In genomic region chr1:81217058-81217457, GRCh38 we compare ENCODE assay signal across 31 cellular contexts.
"Had no signal": no experiment of that assay in that cellular context is flagged by ENCODE, and none has a peak within 500 bp of the region (broad histone marks: within the 10 kb centered on the region; RNA-seq: fewer than 3 reads in every experiment).

No MANE protein-coding gene starts in this region.

- H3K4me1 ChIP-seq: neural progenitor cell, parathyroid adenoma, psoas muscle, right lobe of liver, sigmoid colon, spleen, suprapubic skin, testis, tibial artery, transverse colon, upper lobe of right lung, uterus had no signal

- H3K4me2 ChIP-seq: neural progenitor cell, smooth muscle cell had no signal

- H3K4me3 ChIP-seq: neural progenitor cell, ovary, psoas muscle, right lobe of liver, sigmoid colon, smooth muscle cell, spleen, suprapubic skin, testis, tibial artery, transverse colon, upper lobe of right lung, uterus had no signal

- H3K27me3 ChIP-seq: neural progenitor cell, ovary, right lobe of liver, sigmoid colon, spleen, suprapubic skin, testis, tibial artery, transverse colon, upper lobe of right lung, uterus had no signal

- H3K27ac Mint-ChIP-seq: natural killer cell; nephron; neural progenitor cell; progenitor cell of endocrine pancreas; stimulated activated memory B cell treated with anti-CD40 and anti-IgM and Interleukin-4, amounts not matched to agents 10 μg/mL and 1 μg/mL and 100 μg/mL, for 72 hours; stimulated activated naive CD8-positive, alpha-beta T cell treated with anti-CD3 and anti-CD28 coated beads, Interleukin-15, amount 100 ng/mL, for 72 hours; type B pancreatic cell had no signal

- H3K36me3 Mint-ChIP-seq: natural killer cell; neural progenitor cell; stimulated activated memory B cell treated with anti-CD40 and anti-IgM and Interleukin-4, amounts not matched to agents 10 μg/mL and 1 μg/mL and 100 μg/mL, for 72 hours; type B pancreatic cell had no signal

- H2AFZ ChIP-seq: neural progenitor cell, parathyroid adenoma had no signal

- H3K4me1 Mint-ChIP-seq: natural killer cell; nephron; stimulated activated memory B cell treated with anti-CD40 and anti-IgM and Interleukin-4, amounts not matched to agents 10 μg/mL and 1 μg/mL and 100 μg/mL, for 72 hours; stimulated activated naive CD8-positive, alpha-beta T cell treated with anti-CD3 and anti-CD28 coated beads, Interleukin-15, amount 100 ng/mL, for 72 hours had no signal

- H3K27ac ChIP-seq: neural progenitor cell, ovary, parathyroid adenoma, psoas muscle, right lobe of liver, sigmoid colon, spleen, suprapubic skin, testis, tibial artery, transverse colon, upper lobe of right lung, uterus had no signal

- H3K9me3 Mint-ChIP-seq: nephron, neural progenitor cell, type B pancreatic cell had no signal

- H3K9me3 ChIP-seq: ovary, psoas muscle, right lobe of liver, sigmoid colon, suprapubic skin, testis, tibial artery, transverse colon, upper lobe of right lung, uterus had no signal

- H3K9ac ChIP-seq: neural progenitor cell, parathyroid adenoma had no signal

- H3K27me3 Mint-ChIP-seq: progenitor cell of endocrine pancreas; stimulated activated memory B cell treated with anti-CD40 and anti-IgM and Interleukin-4, amounts not matched to agents 10 μg/mL and 1 μg/mL and 100 μg/mL, for 72 hours; stimulated activated naive CD8-positive, alpha-beta T cell treated with anti-CD3 and anti-CD28 coated beads, Interleukin-15, amount 100 ng/mL, for 72 hours; type B pancreatic cell had no signal

- H3K79me2 ChIP-seq: parathyroid adenoma had no signal

- ATAC-seq: natural killer cell; psoas muscle; right cardiac atrium; right lobe of liver; stimulated activated memory B cell treated with anti-CD40 and anti-IgM and Interleukin-4, amounts not matched to agents 10 μg/mL and 1 μg/mL and 100 μg/mL, for 72 hours; stimulated activated naive CD8-positive, alpha-beta T cell treated with anti-CD3 and anti-CD28 coated beads, Interleukin-15, amount 100 ng/mL, for 72 hours; stimulated activated naive CD8-positive, alpha-beta T cell treated with anti-CD3 and anti-CD28 coated beads, Interleukin-15, Interleukin-2, amounts not matched to agents 100 U/mL and 50 U/mL, for 24 hours; upper lobe of right lung had no signal

- DNase-seq: natural killer cell; occipital lobe; ovary; posterior cingulate gyrus; psoas muscle; right cardiac atrium; right lobe of liver; sigmoid colon; spleen; stimulated activated CD4-positive, alpha-beta T cell treated with anti-CD3 and anti-CD28 coated beads, Interleukin-12 subunit alpha, Interleukin-12 subunit beta, amount 100 ng/mL, for 4 hours; stimulated activated CD4-positive, alpha-beta T cell treated with anti-CD3 and anti-CD28 coated beads, Interleukin-1b, Interleukin-23, amount 100 ng/mL, for 48 hours; stimulated activated CD4-positive, alpha-beta T cell treated with anti-CD3 and anti-CD28 coated beads, Interleukin-4, amount 100 ng/mL, for 1 hour; stimulated activated CD4-positive, alpha-beta T cell treated with anti-CD3 and anti-CD28 coated beads, Interleukin-4, amount 100 ng/mL, for 4 hours; stimulated activated CD8-positive, alpha-beta memory T cell treated with anti-CD3 and anti-CD28 coated beads, Interleukin-4, amount 100 ng/mL, for 48 hours; stimulated activated naive CD4-positive, alpha-beta T cell; stimulated activated naive CD8-positive, alpha-beta T cell treated with anti-CD3 and anti-CD28 coated beads, Interleukin-15, amount 100 ng/mL, for 72 hours; stimulated activated naive CD8-positive, alpha-beta T cell treated with anti-CD3 and anti-CD28 coated beads, Interleukin-15, Interleukin-2, amounts not matched to agents 100 U/mL and 50 U/mL, for 24 hours; substantia nigra; testis; tibial artery; transverse colon; upper lobe of right lung; uterus had no signal

- H3K4me3 Mint-ChIP-seq: natural killer cell; nephron; neural progenitor cell; stimulated activated memory B cell treated with anti-CD40 and anti-IgM and Interleukin-4, amounts not matched to agents 10 μg/mL and 1 μg/mL and 100 μg/mL, for 72 hours; stimulated activated naive CD8-positive, alpha-beta T cell treated with anti-CD3 and anti-CD28 coated beads, Interleukin-15, amount 100 ng/mL, for 72 hours; type B pancreatic cell had no signal

- H3K36me3 ChIP-seq: neural progenitor cell, ovary, right lobe of liver, sigmoid colon, spleen, suprapubic skin, tibial artery, transverse colon, upper lobe of right lung, uterus had no signal
